In the genomic region with DNA sequence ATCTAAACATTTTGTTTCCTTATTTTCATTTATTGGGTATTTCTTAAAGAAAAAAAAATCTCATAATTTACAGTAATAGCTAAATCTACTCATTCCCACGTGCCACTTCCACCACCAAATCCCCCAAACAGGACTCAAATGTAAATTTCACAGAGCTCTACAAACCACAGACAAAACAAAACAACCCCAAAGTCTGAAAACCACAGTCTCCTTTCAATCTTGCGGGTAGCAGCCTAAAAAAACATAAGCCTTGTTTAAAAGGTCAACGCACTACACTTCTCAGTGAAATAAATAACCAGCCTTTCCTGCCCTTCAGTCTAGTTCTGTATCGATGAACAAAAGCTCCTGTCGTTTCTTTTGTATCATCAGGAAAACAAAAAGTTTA, we compare ENCODE assay signal across 8 cellular contexts.
DNase-seq lines count a peak whose midpoint lies in the region; ATAC-seq lines count a peak whose summit lies in the region.

No MANE protein-coding gene starts in this region.

- peak overlapping the region; percentile 72 for H3K4me3 ChIP-seq in iPS-15b (ENCODE audit: low read depth, low read length)

- peak; percentile 28 for ATAC-seq in HG03175 (IDR thresholded peaks at IDR 0.05; ENCODE audit: unreplicated experiment)
- peak; percentile 46 for ATAC-seq in stimulated activated naive CD8-positive, alpha-beta T cell treated with anti-CD3 and anti-CD28 coated beads, Interleukin-15, amount 100 ng/mL, for 72 hours

- H3K4me1 ChIP-seq in iPS-15b (ENCODE audit: control insufficient read depth, insufficient read depth, low read length): peaks cover 14% of the 10 kb centered on the region

- peak overlapping the region; percentile 70 for H3K9ac ChIP-seq in iPS-15b (ENCODE audit: low read depth, low read length)

- H3K36me3 ChIP-seq in iPS-15b (ENCODE audit: control insufficient read depth, insufficient read depth, low read length): no peaks in the 10 kb centered on the region

- H3K4me1 Mint-ChIP-seq in activated T-helper 2 cell treated with anti-CD3 and anti-CD28 coated beads, Interferon-gamma antibody, Interleukin-2, Interleukin-4, amounts not matched to agents 10 μg/mL and 5 μg/mL and 100 μg/mL, durations not matched to agents 14 hours and 24 hours and 36 hours (ENCODE audit: low read depth): peaks cover 62% of the 10 kb centered on the region
- peaks cover 69% of the 10 kb centered on the region for H3K4me1 Mint-ChIP-seq in stimulated activated naive CD8-positive, alpha-beta T cell treated with anti-CD3 and anti-CD28 coated beads, Interleukin-15, amount 100 ng/mL, for 72 hours

- intact Hi-C loops in activated T-helper 2 cell treated with anti-CD3 and anti-CD28 coated beads, Interferon-gamma antibody, Interleukin-2, Interleukin-4, amounts not matched to agents 10 μg/mL and 5 μg/mL and 100 μg/mL, durations not matched to agents 14 hours and 24 hours and 36 hours (cut with micrococcal nuclease): loop anchor here (1.0 to 5.0 kb wide), 5 partner anchors 15 to 401 kb away; no protein-coding TSS in a partner anchor

- no peaks in the 10 kb centered on the region for H3K9me3 Mint-ChIP-seq in activated T-helper 2 cell treated with anti-CD3 and anti-CD28 coated beads, Interferon-gamma antibody, Interleukin-2, Interleukin-4, amounts not matched to agents 10 μg/mL and 5 μg/mL and 100 μg/mL, durations not matched to agents 14 hours and 24 hours and 36 hours
- no peaks in the 10 kb centered on the region for H3K9me3 Mint-ChIP-seq in stimulated activated naive CD8-positive, alpha-beta T cell treated with anti-CD3 and anti-CD28 coated beads, Interleukin-15, amount 100 ng/mL, for 72 hours

- H3K4me3 Mint-ChIP-seq in activated T-helper 2 cell treated with anti-CD3 and anti-CD28 coated beads, Interferon-gamma antibody, Interleukin-2, Interleukin-4, amounts not matched to agents 10 μg/mL and 5 μg/mL and 100 μg/mL, durations not matched to agents 14 hours and 24 hours and 36 hours (ENCODE audit: low read depth): peak overlapping the region; percentile 83
- peak overlapping the region; percentile 93 to 97 for H3K4me3 Mint-ChIP-seq in stimulated activated naive CD8-positive, alpha-beta T cell treated with anti-CD3 and anti-CD28 coated beads, Interleukin-15, amount 100 ng/mL, for 72 hours

- no peaks in the 10 kb centered on the region for H3K9me3 ChIP-seq in iPS-15b (ENCODE audit: control insufficient read depth, insufficient read depth, low read length)

- H3K36me3 Mint-ChIP-seq in activated T-helper 2 cell treated with anti-CD3 and anti-CD28 coated beads, Interferon-gamma antibody, Interleukin-2, Interleukin-4, amounts not matched to agents 10 μg/mL and 5 μg/mL and 100 μg/mL, durations not matched to agents 14 hours and 24 hours and 36 hours (ENCODE audit: low read depth): peaks cover 11% of the 10 kb centered on the region

- peak overlapping the region; percentile 94 for H3K27ac Mint-ChIP-seq in activated T-helper 2 cell treated with anti-CD3 and anti-CD28 coated beads, Interferon-gamma antibody, Interleukin-2, Interleukin-4, amounts not matched to agents 10 μg/mL and 5 μg/mL and 100 μg/mL, durations not matched to agents 14 hours and 24 hours and 36 hours
- peak overlapping the region; percentile 97 to 99 for H3K27ac Mint-ChIP-seq in stimulated activated naive CD8-positive, alpha-beta T cell treated with anti-CD3 and anti-CD28 coated beads, Interleukin-15, amount 100 ng/mL, for 72 hours

- peak; percentile 29 for DNase-seq in activated naive CD4-positive, alpha-beta T cell treated with Interleukin-2 at 50 U/mL for 16 hours
- DNase-seq in activated naive CD4-positive, alpha-beta T cell (lab: John Stamatoyannopoulos, UW): no peak
- no peak for DNase-seq in activated T-helper 2 cell treated with anti-CD3 and anti-CD28 coated beads, Interferon-gamma antibody, Interleukin-2, Interleukin-4, amounts not matched to agents 10 μg/mL and 5 μg/mL and 100 μg/mL, durations not matched to agents 14 hours and 24 hours and 36 hours (ENCODE audit: low spot score)
- peak; percentile 52 to 56 for DNase-seq in stimulated activated naive CD8-positive, alpha-beta T cell treated with anti-CD3 and anti-CD28 coated beads, Interleukin-15, amount 100 ng/mL, for 72 hours
- DNase-seq in islet precursor cell (no peak), globus pallidus (ENCODE audit: low spot score) (no peak)

- no peaks in the 10 kb centered on the region for H3K27me3 Mint-ChIP-seq in activated T-helper 2 cell treated with anti-CD3 and anti-CD28 coated beads, Interferon-gamma antibody, Interleukin-2, Interleukin-4, amounts not matched to agents 10 μg/mL and 5 μg/mL and 100 μg/mL, durations not matched to agents 14 hours and 24 hours and 36 hours (ENCODE audit: low read depth)
- no peaks in the 10 kb centered on the region for H3K27me3 Mint-ChIP-seq in stimulated activated naive CD8-positive, alpha-beta T cell treated with anti-CD3 and anti-CD28 coated beads, Interleukin-15, amount 100 ng/mL, for 72 hours

- H3K27me3 ChIP-seq in iPS-15b (ENCODE audit: control insufficient read depth, insufficient read depth, low read length): no peaks in the 10 kb centered on the region

Comparison
In these comparisons a context has a peak if more than half of its experiments do, and no peak if none do; other contexts are left out.
1. DNase-seq: peak in activated naive CD4-positive, alpha-beta T cell treated with Interleukin-2 at 50 U/mL for 16 hours (single experiment) and stimulated activated naive CD8-positive, alpha-beta T cell treated with anti-CD3 and anti-CD28 coated beads, Interleukin-15, amount 100 ng/mL, for 72 hours (2 of 2); none in activated naive CD4-positive, alpha-beta T cell (0 of 4), activated T-helper 2 cell treated with anti-CD3 and anti-CD28 coated beads, Interferon-gamma antibody, Interleukin-2, Interleukin-4, amounts not matched to agents 10 μg/mL and 5 μg/mL and 100 μg/mL, durations not matched to agents 14 hours and 24 hours and 36 hours (single experiment), islet precursor cell (single experiment) and globus pallidus (single experiment).